In the genomic region with DNA sequence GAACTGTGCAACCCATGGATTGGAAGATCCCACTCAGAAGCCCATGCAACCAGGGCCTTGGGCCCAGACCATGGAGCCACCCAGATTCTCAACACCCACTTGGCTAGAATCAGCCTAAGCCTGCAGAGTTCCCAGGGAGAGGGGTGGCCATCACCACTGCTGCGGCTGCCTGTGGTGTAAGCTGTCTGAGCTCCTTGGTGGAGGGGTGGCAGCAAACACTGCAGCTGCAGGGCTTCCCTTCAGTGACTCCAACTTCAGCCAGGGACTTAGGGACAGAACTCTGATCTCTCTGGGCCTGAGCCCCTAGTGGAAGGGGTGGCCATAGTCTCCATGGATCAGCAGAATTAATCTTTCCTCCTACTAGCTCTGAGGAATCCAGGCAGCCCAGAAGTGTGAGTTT, we compare ENCODE assay signal across 1 cellular context.
TF ChIP-seq lines count a peak whose summit lies in the region.

No MANE protein-coding gene starts in this region.

TF ChIP-seq in HepG2, 621 proteins besides CTCF, POLR2A, EP300 and RAD21:
- no peak for TF ChIP-seq ZNF746 (CRISPR knock-in tag; IDR thresholded peaks at IDR 0.05)
- no peak for TF ChIP-seq SNRNP70 (IDR thresholded peaks at IDR 0.05; ENCODE audit: low read depth, low read length)
- TF ChIP-seq PHF21A (CRISPR knock-in tag; IDR thresholded peaks at IDR 0.05) = no peak
- TF ChIP-seq, protein P1, sequence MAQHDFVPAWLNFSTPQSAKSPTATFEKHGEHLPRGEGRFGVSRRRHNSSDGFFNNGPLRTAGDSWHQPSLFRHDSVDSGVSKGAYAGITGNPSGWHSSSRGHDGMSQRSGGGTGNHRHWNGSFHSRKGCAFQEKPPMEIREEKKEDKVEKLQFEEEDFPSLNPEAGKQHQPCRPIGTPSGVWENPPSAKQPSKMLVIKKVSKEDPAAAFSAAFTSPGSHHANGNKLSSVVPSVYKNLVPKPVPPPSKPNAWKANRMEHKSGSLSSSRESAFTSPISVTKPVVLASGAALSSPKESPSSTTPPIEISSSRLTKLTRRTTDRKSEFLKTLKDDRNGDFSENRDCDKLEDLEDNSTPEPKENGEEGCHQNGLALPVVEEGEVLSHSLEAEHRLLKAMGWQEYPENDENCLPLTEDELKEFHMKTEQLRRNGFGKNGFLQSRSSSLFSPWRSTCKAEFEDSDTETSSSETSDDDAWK (CRISPR knock-in tag; IDR thresholded peaks at IDR 0.05) = no peak
- TF ChIP-seq, protein P2, sequence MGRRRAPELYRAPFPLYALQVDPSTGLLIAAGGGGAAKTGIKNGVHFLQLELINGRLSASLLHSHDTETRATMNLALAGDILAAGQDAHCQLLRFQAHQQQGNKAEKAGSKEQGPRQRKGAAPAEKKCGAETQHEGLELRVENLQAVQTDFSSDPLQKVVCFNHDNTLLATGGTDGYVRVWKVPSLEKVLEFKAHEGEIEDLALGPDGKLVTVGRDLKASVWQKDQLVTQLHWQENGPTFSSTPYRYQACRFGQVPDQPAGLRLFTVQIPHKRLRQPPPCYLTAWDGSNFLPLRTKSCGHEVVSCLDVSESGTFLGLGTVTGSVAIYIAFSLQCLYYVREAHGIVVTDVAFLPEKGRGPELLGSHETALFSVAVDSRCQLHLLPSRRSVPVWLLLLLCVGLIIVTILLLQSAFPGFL (CRISPR knock-in tag; IDR thresholded peaks at IDR 0.05) = no peak
- no peak for TF ChIP-seq TCF7L2 (IDR thresholded peaks at IDR 0.05; ENCODE audit: low read depth, low read length)
- no peak for TF ChIP-seq IRF2 (CRISPR knock-in tag; IDR thresholded peaks at IDR 0.05)
- TF ChIP-seq TCF7 (IDR thresholded peaks at IDR 0.05; ENCODE audit: low read depth) = no peak
- no peak for TF ChIP-seq ZSCAN31 (CRISPR knock-in tag; IDR thresholded peaks at IDR 0.05; ENCODE audit: low read depth)
- TF ChIP-seq, protein P3, sequence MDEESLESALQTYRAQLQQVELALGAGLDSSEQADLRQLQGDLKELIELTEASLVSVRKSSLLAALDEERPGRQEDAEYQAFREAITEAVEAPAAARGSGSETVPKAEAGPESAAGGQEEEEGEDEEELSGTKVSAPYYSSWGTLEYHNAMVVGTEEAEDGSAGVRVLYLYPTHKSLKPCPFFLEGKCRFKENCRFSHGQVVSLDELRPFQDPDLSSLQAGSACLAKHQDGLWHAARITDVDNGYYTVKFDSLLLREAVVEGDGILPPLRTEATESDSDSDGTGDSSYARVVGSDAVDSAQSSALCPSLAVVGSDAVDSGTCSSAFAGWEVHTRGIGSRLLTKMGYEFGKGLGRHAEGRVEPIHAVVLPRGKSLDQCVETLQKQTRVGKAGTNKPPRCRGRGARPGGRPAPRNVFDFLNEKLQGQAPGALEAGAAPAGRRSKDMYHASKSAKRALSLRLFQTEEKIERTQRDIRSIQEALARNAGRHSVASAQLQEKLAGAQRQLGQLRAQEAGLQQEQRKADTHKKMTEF (CRISPR knock-in tag; IDR thresholded peaks at IDR 0.05) = no peak
